In genomic region chr2:221771297-221771696, GRCh38 we compare ENCODE assay signal across 28 cellular contexts.
"Had no signal": no experiment of that assay in that cellular context is flagged by ENCODE, and none has a peak within 500 bp of the region (broad histone marks: within the 10 kb centered on the region; RNA-seq: fewer than 3 reads in every experiment).

No MANE protein-coding gene starts in this region.

- FAIRE-seq: colon, endometrium, endothelial cell of umbilical vein, frontal cortex had no signal

- ATAC-seq: effector memory CD8-positive, alpha-beta T cell; esophagus mucosa; foreskin keratinocyte; gastrocnemius medialis; gastroesophageal sphincter; heart left ventricle; heart right ventricle had no signal

- H3K9me3 ChIP-seq: colonic mucosa, esophagus muscularis mucosa, esophagus squamous epithelium, gastrocnemius medialis, gastroesophageal sphincter, heart left ventricle, heart right ventricle had no signal

- H3K4me1 ChIP-seq: colonic mucosa, esophagus muscularis mucosa, esophagus squamous epithelium, foreskin keratinocyte, gastrocnemius medialis, gastroesophageal sphincter, heart left ventricle, heart right ventricle had no signal

- H3K4me3 ChIP-seq: colonic mucosa, coronary artery, dorsolateral prefrontal cortex, esophagus muscularis mucosa, esophagus squamous epithelium, gastrocnemius medialis, gastroesophageal sphincter, heart left ventricle, heart right ventricle had no signal

- DNase-seq: colonic mucosa; cortex of kidney; dermis blood vessel endothelial cell; dorsolateral prefrontal cortex; effector CD4-positive, alpha-beta T cell; effector CD8-positive, alpha-beta T cell; effector memory CD4-positive, alpha-beta T cell; effector memory CD8-positive, alpha-beta T cell; endodermal cell; erythroblast; esophagus squamous epithelium; foreskin fibroblast; foreskin keratinocyte; foreskin melanocyte; gastrocnemius medialis; glutamatergic neuron; head of caudate nucleus; heart left ventricle; heart right ventricle had no signal

- H3K27ac ChIP-seq: colonic mucosa, coronary artery, dorsolateral prefrontal cortex, epithelial cell of prostate, esophagus muscularis mucosa, esophagus squamous epithelium, foreskin keratinocyte, gastrocnemius medialis, gastroesophageal sphincter, heart left ventricle, heart right ventricle had no signal

- H3K36me3 ChIP-seq: colonic mucosa, esophagus muscularis mucosa, esophagus squamous epithelium, gastrocnemius medialis, gastroesophageal sphincter, heart left ventricle, heart right ventricle had no signal

- H3K27me3 ChIP-seq: colonic mucosa, dorsolateral prefrontal cortex, esophagus muscularis mucosa, esophagus squamous epithelium, gastrocnemius medialis, gastroesophageal sphincter had no signal
